23 cellular contexts compared by ENCODE assay signal in the genomic region with DNA sequence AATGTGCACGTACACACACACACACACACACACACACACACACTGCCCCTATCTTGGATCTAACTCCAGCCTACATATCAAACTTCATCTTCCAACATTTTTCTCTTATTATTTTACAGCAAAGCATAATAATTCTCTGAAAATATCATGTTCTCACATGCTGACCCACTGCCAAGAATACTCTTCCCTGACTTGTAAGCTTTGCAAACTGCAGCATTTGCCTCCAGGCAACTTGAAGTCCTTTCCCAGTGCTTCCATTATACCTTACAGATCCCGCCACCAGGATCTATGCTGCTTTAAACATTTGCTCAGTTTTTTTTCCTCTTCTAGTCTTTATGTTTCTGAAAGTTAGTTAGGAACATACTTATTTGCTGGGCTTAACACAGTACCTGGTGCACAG.
DNase-seq lines count a peak whose midpoint lies in the region; ATAC-seq and TF ChIP-seq lines count a peak whose summit lies in the region.
"Had no signal": no experiment of that assay in that cellular context is flagged by ENCODE, and none has a peak within 500 bp of the region (broad histone marks: within the 10 kb centered on the region; RNA-seq: fewer than 3 reads in every experiment).

No MANE protein-coding gene starts in this region.

- no peaks in the 10 kb centered on the region for H3K9me3 Mint-ChIP-seq in neural crest cell

- in situ Hi-C loops in mammary epithelial cell (cut with MboI; ENCODE audit: low sequenced_read_pairs in 2 of 2) = no loop called here

- no peaks in the 10 kb centered on the region for H3K36me3 ChIP-seq in mammary epithelial cell (ENCODE audit: insufficient read depth, low read length)
- H3K36me3 ChIP-seq in suprapubic skin = no peaks in the 10 kb centered on the region
- H3K36me3 ChIP-seq in lower lobe of right lung = no peaks in the 10 kb centered on the region
- H3K36me3 ChIP-seq: BE2C had no signal

- H2AFZ ChIP-seq in mammary epithelial cell (ENCODE audit: low read depth, low read length) = no peak overlapping the region
- H2AFZ ChIP-seq: GM23248 had no signal

- no peaks in the 10 kb centered on the region for H3K27me3 ChIP-seq in mammary epithelial cell (ENCODE audit: insufficient read depth, low read length)
- no peaks in the 10 kb centered on the region for H3K27me3 ChIP-seq in suprapubic skin
- no peaks in the 10 kb centered on the region for H3K27me3 ChIP-seq in lower lobe of right lung (ENCODE audit: low read depth)
- H3K27me3 ChIP-seq: BE2C had no signal

- H3K4me1 ChIP-seq in mammary epithelial cell (ENCODE audit: insufficient read depth, low read length) (peaks cover 6% of the 10 kb centered on the region), suprapubic skin (no peaks in the 10 kb centered on the region), lower lobe of right lung (no peaks in the 10 kb centered on the region)
- H3K4me1 ChIP-seq: BE2C had no signal

- intact Hi-C loops in mammary epithelial cell (cut with micrococcal nuclease) = no loop called here
- intact Hi-C loops in lower lobe of right lung (cut with DNase I) = no loop called here

- dilution Hi-C loops in mammary epithelial cell (cut with HindIII; ENCODE audit: low sequenced_read_pairs) = no loop called here

- DNase-seq in M059J (ENCODE audit: low read depth) = peak; percentile 27
- DNase-seq in fibroblast of mammary gland (ENCODE audit: low read depth) = peak; percentile 1
- DNase-seq in neural crest cell (ENCODE audit: low read depth, low spot score) = no peak
- no peak for DNase-seq in NCI-H1694 treated with DMSO at 0.1 percent for 48 hours (lab: John Stamatoyannopoulos, UW)
- DNase-seq in mammary epithelial cell = no peak
- DNase-seq in suprapubic skin (ENCODE audit: low spot score in 2 of 2) = no peak
- DNase-seq in lower lobe of right lung = no peak
- DNase-seq: ACHN; BE2C; C1 segment of cervical spinal cord; CD4-positive, CD25-positive, alpha-beta regulatory T cell; CD8-positive, alpha-beta memory T cell; COR-L47; DMS 273 treated with DMSO at 0.1 percent for 48 hours; DMS53; DND-41; EL; GM23248; HFFc6 had no signal

- H3K9ac ChIP-seq in mammary epithelial cell (ENCODE audit: insufficient read depth, low read length) = no peak overlapping the region
- H3K9ac ChIP-seq: GM23248 had no signal

- no peaks in the 10 kb centered on the region for H3K79me2 ChIP-seq in mammary epithelial cell (ENCODE audit: insufficient read depth, low read length)

- TF ChIP-seq CTCF in fibroblast of mammary gland (conservative IDR thresholded peaks at IDR 0.05; ENCODE audit: control insufficient read depth, insufficient read depth, low read depth, low read length) (no peak), neural crest cell (conservative IDR thresholded peaks at IDR 0.05) (no peak), mammary epithelial cell (conservative IDR thresholded peaks at IDR 0.05 in 1 of 2, IDR thresholded peaks at IDR 0.05 in 1 of 2; ENCODE audit: extremely low read depth in 1 of 2, insufficient read depth in 1 of 2, low read depth in 1 of 2, low read length in 2 of 2) (no peak), suprapubic skin (IDR thresholded peaks at IDR 0.05) (no peak), lower lobe of right lung (IDR thresholded peaks at IDR 0.05) (no peak)

- no peaks in the 10 kb centered on the region for H3K4me1 Mint-ChIP-seq in neural crest cell
- H3K4me1 Mint-ChIP-seq: CD4-positive, CD25-positive, alpha-beta regulatory T cell; CD8-positive, alpha-beta memory T cell; IgD-negative memory B cell had no signal

- no TSS peak for BruUV-seq in mammary epithelial cell (replicated peaks; lab: Mats Ljungman, UMichigan)

- H3K27ac ChIP-seq in angular gyrus (ENCODE audit: low read depth, low read length) (peak overlapping the region; percentile 51), mammary epithelial cell (ENCODE audit: insufficient read depth, low read depth, low read length) (no peak overlapping the region), suprapubic skin (no peak overlapping the region), lower lobe of right lung (no peak overlapping the region)
- H3K27ac ChIP-seq: GM23248 had no signal

- CTCF ChIA-PET in mammary epithelial cell (lab: Charles Lee; ENCODE audit: low non-redundant PET) = no interaction called here

- H3K27ac Mint-ChIP-seq in neural crest cell (ENCODE audit: unreplicated experiment) = peak overlapping the region; percentile 5
- H3K27ac Mint-ChIP-seq: CD4-positive, CD25-positive, alpha-beta regulatory T cell; CD8-positive, alpha-beta memory T cell; HFFc6; IgD-negative memory B cell had no signal

- no peaks in the 10 kb centered on the region for H3K36me3 Mint-ChIP-seq in neural crest cell (ENCODE audit: low read depth)
- H3K36me3 Mint-ChIP-seq: CD4-positive, CD25-positive, alpha-beta regulatory T cell; CD8-positive, alpha-beta memory T cell; IgD-negative memory B cell had no signal

- H3K4me3 ChIP-seq in fibroblast of mammary gland (ENCODE audit: control insufficient read depth, low read depth, low read length) (no peak overlapping the region), mammary epithelial cell (replicated peaks in 1 of 3; ENCODE audit: insufficient read depth in 1 of 3, low read depth in 2 of 3, low read length in 3 of 3) (no peak overlapping the region), suprapubic skin (no peak overlapping the region), lower lobe of right lung (no peak overlapping the region)
- H3K4me3 ChIP-seq: GM23248 had no signal

- H3K4me3 Mint-ChIP-seq in neural crest cell = no peak overlapping the region
- H3K4me3 Mint-ChIP-seq: CD4-positive, CD25-positive, alpha-beta regulatory T cell; CD8-positive, alpha-beta memory T cell; HFFc6 had no signal

- H4K20me1 ChIP-seq in mammary epithelial cell (ENCODE audit: insufficient read depth, low read length) = no peaks in the 10 kb centered on the region

- H3K9me3 ChIP-seq in mammary epithelial cell (replicated peaks; ENCODE audit: insufficient read depth, low read length) (no peaks in the 10 kb centered on the region), suprapubic skin (no peaks in the 10 kb centered on the region), lower lobe of right lung (no peaks in the 10 kb centered on the region)
- H3K9me3 ChIP-seq: BE2C had no signal

- no peak for TF ChIP-seq EP300 in suprapubic skin (IDR thresholded peaks at IDR 0.05)

- H3K4me2 ChIP-seq in mammary epithelial cell (ENCODE audit: insufficient read depth, low read depth, low read length) = no peak overlapping the region

- no peak for TF ChIP-seq POLR2A in suprapubic skin (IDR thresholded peaks at IDR 0.05)

- no peak for ATAC-seq in lower lobe of right lung
- ATAC-seq: HCT116, HepG2 had no signal

- 31% methylated on average over 2 of the region's 2 CpGs for WGBS in mammary epithelial cell (ENCODE audit: low coverage, missing lambda C conversion rate)
- 52% methylated on average over 2 of the region's 2 CpGs for WGBS in suprapubic skin

- no peaks in the 10 kb centered on the region for H3K27me3 Mint-ChIP-seq in neural crest cell (ENCODE audit: low read depth)
- H3K27me3 Mint-ChIP-seq: CD4-positive, CD25-positive, alpha-beta regulatory T cell; CD8-positive, alpha-beta memory T cell; IgD-negative memory B cell had no signal

Comparison
In these comparisons a context has a peak if more than half of its experiments do, and no peak if none do; other contexts are left out.
1. DNase-seq: peak in M059J (single experiment) and fibroblast of mammary gland (single experiment); none in neural crest cell (single experiment), NCI-H1694 treated with DMSO at 0.1 percent for 48 hours (single experiment), mammary epithelial cell (single experiment), suprapubic skin (0 of 2) and lower lobe of right lung (single experiment).